13 cellular contexts compared by ENCODE assay signal in the genomic region with DNA sequence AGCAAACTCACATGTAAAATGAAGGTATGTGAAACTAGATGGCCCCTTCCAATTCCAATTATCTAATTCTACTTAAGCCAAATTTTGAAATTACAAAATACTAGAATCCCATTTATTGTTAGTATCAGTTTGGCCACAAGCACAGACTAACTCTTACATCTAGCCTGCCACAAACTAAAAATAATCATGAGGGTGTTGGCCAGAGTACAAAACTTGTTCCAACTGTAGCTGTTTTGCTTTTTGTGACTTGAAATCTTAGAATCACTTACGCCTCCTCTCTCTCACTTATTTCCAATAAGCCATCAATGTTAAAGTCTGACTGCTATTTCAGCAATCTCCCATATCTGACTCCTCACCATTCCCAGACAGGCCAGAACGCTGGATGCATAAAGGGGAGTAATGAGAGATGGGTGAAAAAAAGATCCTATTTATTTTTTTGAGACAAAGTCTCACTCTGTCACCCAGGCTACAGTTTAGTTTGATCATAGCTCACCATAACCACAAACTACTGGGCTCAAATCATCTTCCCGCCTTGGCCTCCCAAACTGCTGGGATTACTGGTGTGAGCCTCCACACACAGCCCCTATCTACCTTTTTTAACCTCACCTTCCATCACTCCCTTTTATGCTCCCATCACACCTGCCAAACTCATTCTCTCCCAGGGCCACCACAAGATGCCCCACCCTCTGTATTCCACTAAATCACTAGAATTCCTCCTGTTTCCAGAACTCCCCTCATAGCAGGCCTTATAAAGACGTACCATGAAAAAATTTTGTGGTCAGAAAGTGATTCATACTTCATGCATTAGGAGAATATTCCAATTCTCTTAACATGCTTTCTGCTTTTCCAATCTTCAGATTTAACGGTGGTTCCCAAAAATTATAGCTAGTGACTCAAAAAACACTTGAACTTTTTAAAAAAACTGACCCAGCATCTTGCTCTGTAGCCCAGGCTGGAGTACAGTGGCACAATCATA. TPM values are rescaled to one million over a fixed set of nuclear protein-coding genes. Genes with fewer than 3 reads are reported as not detected.
A peak's percentile ranks its signal among the peaks of the same experiment; 100 is the strongest.
DNase-seq lines count a peak whose midpoint lies in the region; ATAC-seq and TF ChIP-seq lines count a peak whose summit lies in the region.
"Had no signal": no experiment of that assay in that cellular context is flagged by ENCODE, and none has a peak within 500 bp of the region (broad histone marks: within the 10 kb centered on the region; RNA-seq: fewer than 3 reads in every experiment).

No MANE protein-coding gene starts in this region.

- TF ChIP-seq RAD21 in SK-N-SH (IDR thresholded peaks at IDR 0.05; ENCODE audit: low read length), result no peak

- H3K9ac ChIP-seq in SK-N-SH, result no peak overlapping the region
- no peak overlapping the region for H3K9ac ChIP-seq in skeletal muscle tissue (ENCODE audit: low read depth in 1 of 3, low read length in 3 of 3)

- no peak for TF ChIP-seq EP300 in SK-N-SH (IDR thresholded peaks at IDR 0.05; ENCODE audit: borderline replicate concordance in 1 of 2, low read depth in 1 of 2, low read length in 1 of 2)

- no peak overlapping the region for H3K4me3 ChIP-seq in SK-N-SH (ENCODE audit: low read depth in 2 of 2, low read length in 1 of 2)
- H3K4me3 ChIP-seq in foreskin fibroblast (ENCODE audit: low read depth in 1 of 2, low read length in 2 of 2), result no peak overlapping the region
- H3K4me3 ChIP-seq in skeletal muscle tissue (ENCODE audit: low read length in 3 of 3), result no peak overlapping the region
- H3K4me3 ChIP-seq: Peyer's patch had no signal

- H2AFZ ChIP-seq in SK-N-SH (ENCODE audit: low read depth), result no peak overlapping the region; the same call in 1 of the 2 replicates

- H3F3A ChIP-seq in SK-N-SH (replicated peaks; ENCODE audit: insufficient read depth), result no peaks in the 10 kb centered on the region

- H3K4me1 ChIP-seq in SK-N-SH (ENCODE audit: control insufficient read depth in 1 of 2, insufficient read depth in 2 of 2, low read depth in 1 of 2, low read length in 1 of 2) (no peaks in the 10 kb centered on the region; a peak in 2 of 4 replicates), skeletal muscle tissue (ENCODE audit: control insufficient read depth in 3 of 3, insufficient read depth in 3 of 3, low read length in 3 of 3) (peaks cover 9 to 16% (median 14%) of the 10 kb centered on the region in 3 donors)
- H3K4me1 ChIP-seq: Peyer's patch had no signal

- no peaks in the 10 kb centered on the region for H3K9me2 ChIP-seq in SK-N-SH

- no peaks in the 10 kb centered on the region for H4K20me1 ChIP-seq in SK-N-SH (ENCODE audit: insufficient read depth)

- H3K9me3 ChIP-seq in SK-N-SH (0 out of 2 replicates have a peak, but pooled peaks cover 2% of the 10 kb centered on the region), skeletal muscle tissue (ENCODE audit: control insufficient read depth in 3 of 3, low read length in 3 of 3) (no peaks in the 10 kb centered on the region)
- H3K9me3 ChIP-seq: Peyer's patch had no signal

- no peaks in the 10 kb centered on the region for H3K79me2 ChIP-seq in SK-N-SH (ENCODE audit: insufficient read depth)

- 70% methylated on average over 5 of the region's 5 CpGs for WGBS in SK-N-SH (ENCODE audit: low lambda C conversion rate)

- POLR2A ChIA-PET in SK-N-SH (lab: Yijun Ruan, JAX), result no interaction called here

- H3K36me3 ChIP-seq in SK-N-SH (replicated peaks in 1 of 2; ENCODE audit: control insufficient read depth in 1 of 2, insufficient read depth in 2 of 2, low read length in 1 of 2) (peaks cover 8 to 10% of the 10 kb centered on the region in 2 experiments), skeletal muscle tissue (ENCODE audit: control insufficient read depth in 3 of 3, insufficient read depth in 3 of 3, low read length in 3 of 3) (peaks cover 5 to 29% (median 17%) of the 10 kb centered on the region in 3 donors)

- peak; percentile 85 for DNase-seq in EL
- DNase-seq in SK-N-SH, result no peak
- DNase-seq in foreskin fibroblast, result peak; percentile 12 to 58
- no peak for DNase-seq in NOMO-1 (lab: John Stamatoyannopoulos, UW; ENCODE audit: unreplicated experiment in 2 of 2)
- no peak for DNase-seq in stimulated activated CD4-positive, alpha-beta T cell treated with anti-CD3 and anti-CD28 coated beads, Interleukin-15, amount 100 ng/mL, for 24 hours
- DNase-seq in activated CD4-positive, alpha-beta T cell treated with anti-CD3 and anti-CD28 coated beads for 4 hours, result no peak
- DNase-seq: DMS79, NCI-H2029 treated with DMSO at 0.1 percent for 48 hours, Peyer's patch had no signal

- H3K27me3 ChIP-seq in SK-N-SH (ENCODE audit: insufficient read depth) (no peaks in the 10 kb centered on the region), skeletal muscle tissue (ENCODE audit: control insufficient read depth in 3 of 3, insufficient read depth in 3 of 3, low read length in 3 of 3) (no peaks in the 10 kb centered on the region)
- H3K27me3 ChIP-seq: Peyer's patch had no signal

- TF ChIP-seq CTCF in SK-N-SH (IDR thresholded peaks at IDR 0.05) (no peak), foreskin fibroblast (IDR thresholded peaks at IDR 0.05; ENCODE audit: low read depth, low read length) (no peak)

- ATAC-seq in HG03095 (IDR thresholded peaks at IDR 0.05; ENCODE audit: unreplicated experiment), result no peak
- ATAC-seq: activated CD4-positive, CD25-positive, alpha-beta regulatory T cell treated with anti-CD3 and anti-CD28 coated beads, Interleukin-2, amount 50 U/mL, for 24 hours; activated naive CD4-positive, alpha-beta T cell treated with anti-CD3 and anti-CD28 coated beads, Interleukin-2, amount 50 U/mL, for 72 hours had no signal

- H3K27ac ChIP-seq in SK-N-SH (ENCODE audit: low read depth in 2 of 2, low read length in 1 of 2) (peak overlapping the region in 1 of 2 experiments; percentile 39; a peak in 2 of 4 replicates), skeletal muscle tissue (ENCODE audit: low read depth, low read length) (peak overlapping the region; percentile 31)
- H3K27ac ChIP-seq: Peyer's patch had no signal

- CTCF ChIA-PET in SK-N-SH (lab: Yijun Ruan, JAX), result no interaction called here

- H3K4me2 ChIP-seq in SK-N-SH, result no peak overlapping the region

TF ChIP-seq in SK-N-SH, 30 proteins besides CTCF, POLR2A, EP300 and RAD21:
- TF ChIP-seq FOSL2 (IDR thresholded peaks at IDR 0.05; ENCODE audit: borderline replicate concordance, low read depth), result peak; percentile 67
- TF ChIP-seq NRF1 (IDR thresholded peaks at IDR 0.05; ENCODE audit: low read depth, low read length), result no peak
- 0 out of 2 replicates have a peak, but pooled peaks have one; percentile 36 for TF ChIP-seq JUND (IDR thresholded peaks at IDR 0.05)
- TF ChIP-seq TCF12 (IDR thresholded peaks at IDR 0.05), result peak; percentile 17; the same call in 1 of the 2 replicates
- peak; percentile 9; the same call in 1 of the 2 replicates for TF ChIP-seq NFIC (IDR thresholded peaks at IDR 0.05; ENCODE audit: borderline replicate concordance)

RNA-seq across cellular contexts. Expression of a gene that starts 36.5 kb away (rescaled TPM):
- polyA plus RNA-seq in SK-N-SH (2012; rRNA removed), result 7.4 and 10.9 TPM in 2 replicates
- 8.2 and 9.2 TPM in 2 replicates for polyA plus RNA-seq in SK-N-SH (2012; cell fraction: cytosol; rRNA removed)
- 23.1 and 33.3 TPM in 2 replicates for polyA plus RNA-seq in SK-N-SH (2012; cell fraction: nucleus; rRNA removed)
- 24.5 TPM for total RNA-seq in skeletal muscle tissue

Comparison
In these comparisons a context has a peak if more than half of its experiments do, and no peak if none do; other contexts are left out.
1. DNase-seq: peak in EL (single experiment) and foreskin fibroblast (2 of 2); none in SK-N-SH (single experiment), NOMO-1 (0 of 2), stimulated activated CD4-positive, alpha-beta T cell treated with anti-CD3 and anti-CD28 coated beads, Interleukin-15, amount 100 ng/mL, for 24 hours (single experiment) and activated CD4-positive, alpha-beta T cell treated with anti-CD3 and anti-CD28 coated beads for 4 hours (0 of 2).